Comparison of ENCODE assay signal across 1 cellular context in genomic region chr6:34523441-34524206, GRCh38.
A peak's percentile ranks its signal among the peaks of the same experiment; 100 is the strongest.
TF ChIP-seq lines count a peak whose summit lies in the region.

No MANE protein-coding gene starts in this region.

TF ChIP-seq in HepG2, 621 proteins besides CTCF, POLR2A, EP300 and RAD21:
- TF ChIP-seq ZMYM3 (CRISPR knock-in tag; IDR thresholded peaks at IDR 0.05) (peak; percentile 52; the same call in 1 of the 2 replicates), U2AF1 (optimal IDR thresholded peaks at IDR 0.05; ENCODE audit: low read depth, low read length) (no peak), REST (IDR thresholded peaks at IDR 0.05; ENCODE audit: borderline replicate concordance in 1 of 2, low read depth in 1 of 2, low read length in 2 of 2) (no peak), RELA (CRISPR knock-in tag; IDR thresholded peaks at IDR 0.05) (no peak), AHDC1 (CRISPR knock-in tag; IDR thresholded peaks at IDR 0.05; ENCODE audit: borderline replicate concordance) (no peak), DDIT3 (CRISPR knock-in tag; IDR thresholded peaks at IDR 0.05) (no peak), ZNF768 (CRISPR knock-in tag; IDR thresholded peaks at IDR 0.05) (peak; percentile 96), ZNF468 (CRISPR knock-in tag; IDR thresholded peaks at IDR 0.05) (no peak)
